ENCODE assay signal across 1 cellular context in the genomic region with DNA sequence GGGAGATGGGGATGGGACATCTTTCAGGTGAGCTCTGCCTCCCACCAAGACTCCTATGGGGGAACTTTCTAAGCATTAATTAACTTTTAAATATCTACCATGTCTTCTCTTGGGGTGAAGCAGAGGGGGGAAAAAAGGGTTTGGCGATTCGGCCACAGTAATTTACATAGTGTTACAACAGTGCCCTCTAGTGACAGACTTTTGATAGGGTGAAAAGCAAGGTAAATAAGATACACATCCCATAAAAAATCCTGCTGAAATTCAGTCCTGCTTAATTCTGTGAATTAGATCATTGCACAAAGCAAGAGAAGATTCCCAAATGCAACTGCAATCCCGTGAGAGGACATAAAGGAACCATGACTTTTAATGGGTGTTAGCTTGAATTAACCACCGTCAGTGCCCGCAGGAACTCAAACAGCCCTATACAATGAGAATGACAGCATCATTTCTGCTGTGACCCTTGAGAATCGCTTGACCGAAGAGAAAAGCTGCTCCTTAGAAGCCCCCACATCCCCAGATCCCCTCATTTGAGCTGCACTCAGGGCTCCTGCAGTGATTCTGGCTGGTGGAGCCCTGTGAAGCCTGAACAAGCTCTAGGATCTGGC.
TF ChIP-seq lines count a peak whose summit lies in the region.

No MANE protein-coding gene starts in this region.

TF ChIP-seq in H1, 55 proteins besides CTCF, POLR2A, EP300 and RAD21 (continued from another document):
- no peak for TF ChIP-seq HDAC2 (IDR thresholded peaks at IDR 0.05; ENCODE audit: borderline replicate concordance in 1 of 2, low read depth in 2 of 2, low read length in 2 of 2)
- TF ChIP-seq RBBP5 (IDR thresholded peaks at IDR 0.05; ENCODE audit: borderline replicate concordance, low read depth, low read length), result no peak
- TF ChIP-seq, protein P1, sequence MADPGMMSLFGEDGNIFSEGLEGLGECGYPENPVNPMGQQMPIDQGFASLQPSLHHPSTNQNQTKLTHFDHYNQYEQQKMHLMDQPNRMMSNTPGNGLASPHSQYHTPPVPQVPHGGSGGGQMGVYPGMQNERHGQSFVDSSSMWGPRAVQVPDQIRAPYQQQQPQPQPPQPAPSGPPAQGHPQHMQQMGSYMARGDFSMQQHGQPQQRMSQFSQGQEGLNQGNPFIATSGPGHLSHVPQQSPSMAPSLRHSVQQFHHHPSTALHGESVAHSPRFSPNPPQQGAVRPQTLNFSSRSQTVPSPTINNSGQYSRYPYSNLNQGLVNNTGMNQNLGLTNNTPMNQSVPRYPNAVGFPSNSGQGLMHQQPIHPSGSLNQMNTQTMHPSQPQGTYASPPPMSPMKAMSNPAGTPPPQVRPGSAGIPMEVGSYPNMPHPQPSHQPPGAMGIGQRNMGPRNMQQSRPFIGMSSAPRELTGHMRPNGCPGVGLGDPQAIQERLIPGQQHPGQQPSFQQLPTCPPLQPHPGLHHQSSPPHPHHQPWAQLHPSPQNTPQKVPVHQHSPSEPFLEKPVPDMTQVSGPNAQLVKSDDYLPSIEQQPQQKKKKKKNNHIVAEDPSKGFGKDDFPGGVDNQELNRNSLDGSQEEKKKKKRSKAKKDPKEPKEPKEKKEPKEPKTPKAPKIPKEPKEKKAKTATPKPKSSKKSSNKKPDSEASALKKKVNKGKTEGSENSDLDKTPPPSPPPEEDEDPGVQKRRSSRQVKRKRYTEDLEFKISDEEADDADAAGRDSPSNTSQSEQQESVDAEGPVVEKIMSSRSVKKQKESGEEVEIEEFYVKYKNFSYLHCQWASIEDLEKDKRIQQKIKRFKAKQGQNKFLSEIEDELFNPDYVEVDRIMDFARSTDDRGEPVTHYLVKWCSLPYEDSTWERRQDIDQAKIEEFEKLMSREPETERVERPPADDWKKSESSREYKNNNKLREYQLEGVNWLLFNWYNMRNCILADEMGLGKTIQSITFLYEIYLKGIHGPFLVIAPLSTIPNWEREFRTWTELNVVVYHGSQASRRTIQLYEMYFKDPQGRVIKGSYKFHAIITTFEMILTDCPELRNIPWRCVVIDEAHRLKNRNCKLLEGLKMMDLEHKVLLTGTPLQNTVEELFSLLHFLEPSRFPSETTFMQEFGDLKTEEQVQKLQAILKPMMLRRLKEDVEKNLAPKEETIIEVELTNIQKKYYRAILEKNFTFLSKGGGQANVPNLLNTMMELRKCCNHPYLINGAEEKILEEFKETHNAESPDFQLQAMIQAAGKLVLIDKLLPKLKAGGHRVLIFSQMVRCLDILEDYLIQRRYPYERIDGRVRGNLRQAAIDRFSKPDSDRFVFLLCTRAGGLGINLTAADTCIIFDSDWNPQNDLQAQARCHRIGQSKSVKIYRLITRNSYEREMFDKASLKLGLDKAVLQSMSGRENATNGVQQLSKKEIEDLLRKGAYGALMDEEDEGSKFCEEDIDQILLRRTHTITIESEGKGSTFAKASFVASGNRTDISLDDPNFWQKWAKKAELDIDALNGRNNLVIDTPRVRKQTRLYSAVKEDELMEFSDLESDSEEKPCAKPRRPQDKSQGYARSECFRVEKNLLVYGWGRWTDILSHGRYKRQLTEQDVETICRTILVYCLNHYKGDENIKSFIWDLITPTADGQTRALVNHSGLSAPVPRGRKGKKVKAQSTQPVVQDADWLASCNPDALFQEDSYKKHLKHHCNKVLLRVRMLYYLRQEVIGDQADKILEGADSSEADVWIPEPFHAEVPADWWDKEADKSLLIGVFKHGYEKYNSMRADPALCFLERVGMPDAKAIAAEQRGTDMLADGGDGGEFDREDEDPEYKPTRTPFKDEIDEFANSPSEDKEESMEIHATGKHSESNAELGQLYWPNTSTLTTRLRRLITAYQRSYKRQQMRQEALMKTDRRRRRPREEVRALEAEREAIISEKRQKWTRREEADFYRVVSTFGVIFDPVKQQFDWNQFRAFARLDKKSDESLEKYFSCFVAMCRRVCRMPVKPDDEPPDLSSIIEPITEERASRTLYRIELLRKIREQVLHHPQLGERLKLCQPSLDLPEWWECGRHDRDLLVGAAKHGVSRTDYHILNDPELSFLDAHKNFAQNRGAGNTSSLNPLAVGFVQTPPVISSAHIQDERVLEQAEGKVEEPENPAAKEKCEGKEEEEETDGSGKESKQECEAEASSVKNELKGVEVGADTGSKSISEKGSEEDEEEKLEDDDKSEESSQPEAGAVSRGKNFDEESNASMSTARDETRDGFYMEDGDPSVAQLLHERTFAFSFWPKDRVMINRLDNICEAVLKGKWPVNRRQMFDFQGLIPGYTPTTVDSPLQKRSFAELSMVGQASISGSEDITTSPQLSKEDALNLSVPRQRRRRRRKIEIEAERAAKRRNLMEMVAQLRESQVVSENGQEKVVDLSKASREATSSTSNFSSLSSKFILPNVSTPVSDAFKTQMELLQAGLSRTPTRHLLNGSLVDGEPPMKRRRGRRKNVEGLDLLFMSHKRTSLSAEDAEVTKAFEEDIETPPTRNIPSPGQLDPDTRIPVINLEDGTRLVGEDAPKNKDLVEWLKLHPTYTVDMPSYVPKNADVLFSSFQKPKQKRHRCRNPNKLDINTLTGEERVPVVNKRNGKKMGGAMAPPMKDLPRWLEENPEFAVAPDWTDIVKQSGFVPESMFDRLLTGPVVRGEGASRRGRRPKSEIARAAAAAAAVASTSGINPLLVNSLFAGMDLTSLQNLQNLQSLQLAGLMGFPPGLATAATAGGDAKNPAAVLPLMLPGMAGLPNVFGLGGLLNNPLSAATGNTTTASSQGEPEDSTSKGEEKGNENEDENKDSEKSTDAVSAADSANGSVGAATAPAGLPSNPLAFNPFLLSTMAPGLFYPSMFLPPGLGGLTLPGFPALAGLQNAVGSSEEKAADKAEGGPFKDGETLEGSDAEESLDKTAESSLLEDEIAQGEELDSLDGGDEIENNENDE (IDR thresholded peaks at IDR 0.05; ENCODE audit: insufficient replicate concordance, low read length), result no peak
- TF ChIP-seq ZNF274 (IDR thresholded peaks at IDR 0.05; ENCODE audit: borderline replicate concordance, extremely low read depth, low read length), result no peak
- no peak for TF ChIP-seq JUND (IDR thresholded peaks at IDR 0.05; ENCODE audit: low read length)
- TF ChIP-seq EZH2 (IDR thresholded peaks at IDR 0.05; ENCODE audit: low read depth, low read length, severe bottlenecking), result no peak
- no peak for TF ChIP-seq BRCA1 (IDR thresholded peaks at IDR 0.05; ENCODE audit: low read depth, low read length)
- no peak for TF ChIP-seq TAF7 (optimal IDR thresholded peaks at IDR 0.05; ENCODE audit: borderline replicate concordance, low read depth, low read length)
- TF ChIP-seq FOSL1 (IDR thresholded peaks at IDR 0.05; ENCODE audit: insufficient read depth, low read depth, low read length), result no peak
- no peak for TF ChIP-seq MAFK (IDR thresholded peaks at IDR 0.05; ENCODE audit: low read depth, low read length)
- no peak for TF ChIP-seq EGR1 (IDR thresholded peaks at IDR 0.05; ENCODE audit: borderline replicate concordance, low read depth, low read length)
- TF ChIP-seq JUN (IDR thresholded peaks at IDR 0.05; ENCODE audit: low read depth, low read length), result no peak
- TF ChIP-seq KDM1A (IDR thresholded peaks at IDR 0.05; ENCODE audit: borderline replicate concordance, low read length), result no peak
- no peak for TF ChIP-seq SP2 (IDR thresholded peaks at IDR 0.05; ENCODE audit: low read length)
TF ChIP-seq in H1: peak in this region for 0.
